25 cellular contexts compared by ENCODE assay signal in the genomic region with DNA sequence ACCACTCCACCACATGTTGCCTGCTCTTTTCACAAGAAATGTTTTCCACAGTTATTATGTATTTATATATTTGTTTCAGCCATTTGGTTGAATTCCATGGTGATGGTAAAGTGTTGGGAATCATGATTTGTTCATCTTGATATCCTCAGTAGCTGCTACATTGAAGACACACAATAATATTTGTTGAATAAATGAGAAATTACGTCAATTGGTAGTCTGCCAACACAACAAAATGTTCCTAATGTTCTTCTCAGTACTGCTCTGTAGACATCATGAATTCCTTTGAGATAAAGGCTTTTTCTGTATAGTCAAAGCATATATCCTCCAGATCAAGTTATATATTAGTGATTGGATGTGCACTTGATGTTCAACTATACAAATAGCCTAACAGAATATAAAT. TPM values are rescaled to one million over a fixed set of nuclear protein-coding genes. Genes with fewer than 3 reads are reported as not detected.
"Had no signal": no experiment of that assay in that cellular context is flagged by ENCODE, and none has a peak within 500 bp of the region (broad histone marks: within the 10 kb centered on the region; RNA-seq: fewer than 3 reads in every experiment).

No MANE protein-coding gene starts in this region.

- ATAC-seq: esophagus mucosa; left lung; naive thymus-derived CD4-positive, alpha-beta T cell; SK-N-SH treated with all-trans-retinoic acid at 6 μM for 48 hours; T-cell had no signal

- FAIRE-seq: kidney had no signal

- H3K27me3 ChIP-seq: brain microvascular endothelial cell, left lung, tibial artery, uterus had no signal

- H3K4me3 ChIP-seq: left lung, tibial artery, uterus had no signal

- DNase-seq: activated B cell treated with CpG ODN at 0.5 μM for 24 hours; activated CD4-positive, alpha-beta memory T cell treated with anti-CD3 and anti-CD28 coated beads for 36 hours; activated CD4-positive, alpha-beta T cell treated with anti-CD3 and anti-CD28 coated beads for 4 hours; activated naive CD8-positive, alpha-beta T cell treated with anti-CD3 and anti-CD28 coated beads for 36 hours; activated T-cell treated with anti-CD3 and anti-CD28 coated beads for 4 hours; amygdala; brain microvascular endothelial cell; cortex of kidney; effector CD4-positive, alpha-beta T cell; foreskin fibroblast; glutamatergic neuron; hippocampal formation; kidney; left lung; naive thymus-derived CD4-positive, alpha-beta T cell; stimulated activated CD4-positive, alpha-beta T cell treated with anti-CD3 and anti-CD28 coated beads, Interleukin-2, amount 100 ng/mL, for 24 hours; stimulated activated naive CD4-positive, alpha-beta T cell treated with Interleukin-2 at 50 U/mL for 16 hours; T-cell; T-helper 9 cell; tibial artery; uterus had no signal

- H3K36me3 ChIP-seq: brain microvascular endothelial cell, left lung, tibial artery, uterus had no signal

- H3K27ac ChIP-seq: brain microvascular endothelial cell, left lung, tibial artery, uterus had no signal

- H3K9me3 ChIP-seq: left lung, tibial artery, uterus had no signal

- H3K4me1 ChIP-seq: left lung, tibial artery, uterus had no signal

RNA-seq across cellular contexts. Expression of a gene that starts 29.5 kb away (rescaled TPM):
- total RNA-seq: activated B cell treated with CpG ODN at 0.5 μM for 24 hours; activated CD4-positive, alpha-beta memory T cell treated with anti-CD3 and anti-CD28 coated beads for 36 hours; lung microvascular endothelial cell; osteocyte had no signal
- polyA plus RNA-seq: naive thymus-derived CD4-positive, alpha-beta T cell had no signal
